Comparison of ENCODE assay signal across 8 cellular contexts in the genomic region with DNA sequence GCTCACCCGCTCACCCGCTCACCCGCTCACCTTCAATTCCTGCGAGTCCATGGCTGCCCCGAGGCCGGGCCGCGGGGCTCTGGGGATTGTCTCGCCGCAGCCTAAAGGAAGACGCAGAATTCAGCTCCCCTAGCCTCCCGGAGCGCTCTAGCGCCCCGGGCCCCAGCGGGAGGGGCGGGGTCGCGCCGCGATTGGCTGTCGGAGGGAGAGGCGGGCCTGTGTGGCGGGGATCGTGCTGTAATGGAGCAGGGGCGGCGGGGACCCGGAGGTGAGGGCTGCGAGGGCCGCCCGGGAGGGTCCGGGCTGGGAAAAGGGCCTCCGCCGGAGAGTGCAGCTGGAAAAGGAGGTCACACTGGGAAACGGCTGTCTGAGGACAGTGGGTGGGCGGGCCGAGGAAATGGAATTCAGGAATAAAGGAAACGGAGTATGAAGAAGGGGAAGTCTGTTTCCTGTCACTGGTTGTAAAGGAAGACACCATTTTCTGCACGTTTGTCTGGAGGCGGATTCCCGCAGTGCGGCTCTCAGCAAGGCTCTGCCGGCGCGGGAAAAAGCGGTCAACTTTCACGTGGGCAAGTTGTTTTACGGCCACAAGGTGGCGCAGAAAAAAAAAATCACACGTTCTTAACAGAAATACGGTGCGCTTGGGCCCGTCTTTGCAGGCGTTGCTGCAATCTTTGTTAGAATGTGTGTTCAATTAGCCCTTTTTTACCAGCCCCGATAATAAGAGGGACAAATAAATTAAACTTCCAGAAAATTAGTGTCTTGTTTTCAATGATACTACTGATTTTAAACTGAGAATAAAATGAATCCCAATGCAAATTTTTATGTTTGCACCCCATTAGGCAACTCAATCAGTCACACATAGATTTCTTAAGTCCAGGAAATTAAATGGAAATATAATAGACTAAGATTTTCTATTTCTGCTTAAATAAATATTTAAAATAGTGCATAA. TPM values are rescaled to one million over a fixed set of nuclear protein-coding genes. Genes with fewer than 3 reads are reported as not detected.
A peak's percentile ranks its signal among the peaks of the same experiment; 100 is the strongest.
DNase-seq lines count a peak whose midpoint lies in the region; ATAC-seq, FAIRE-seq and TF ChIP-seq lines count a peak whose summit lies in the region.

A gene (minus strand): TSS at position 122 of the 952 bp plus-strand sequence. CDS start 71 bp downstream, at position 51.

- H4K91ac ChIP-seq in H9 (ENCODE audit: insufficient read length, low read depth, low read length), result no peak within 1 kb of the TSS

- H3K4me1 ChIP-seq in H9 (ENCODE audit: insufficient read depth, low read length), result no peaks in the 10 kb centered on the region; the same call in 1 of the 2 replicates

- no peaks in the 10 kb centered on the region for H3K9me3 ChIP-seq in H9 (ENCODE audit: control insufficient read depth, low read depth, low read length)
- H3K9me3 ChIP-seq in MG63, result no peaks in the 10 kb centered on the region

- no peaks in the 10 kb centered on the region for H3K79me1 ChIP-seq in H9 (ENCODE audit: insufficient read depth, low read depth, low read length, poor library complexity, severe bottlenecking)

- H4K8ac ChIP-seq in H9 (replicated peaks; ENCODE audit: insufficient read length, low read depth, low read length), result no peak within 1 kb of the TSS

- no peaks in the 10 kb centered on the region for H4K20me1 ChIP-seq in H9 (ENCODE audit: control insufficient read depth, insufficient read depth, insufficient read length)

- peak; percentile 96 for ATAC-seq in stimulated activated naive CD8-positive, alpha-beta T cell treated with anti-CD3 and anti-CD28 coated beads, Interleukin-15, amount 100 ng/mL, for 72 hours

- H3K27me3 ChIP-seq in H9 (ENCODE audit: insufficient read depth, low read length), result no peaks in the 10 kb centered on the region
- H3K27me3 ChIP-seq in MG63, result no peaks in the 10 kb centered on the region

- peak within 1 kb of the TSS; percentile 78 for H3K9ac ChIP-seq in H9 (ENCODE audit: extremely low read depth, insufficient read length, low read length)

- H3K27ac Mint-ChIP-seq in H9, result no peak within 1 kb of the TSS
- H3K27ac Mint-ChIP-seq in nephron progenitor cell, result no peak within 1 kb of the TSS
- H3K27ac Mint-ChIP-seq in stimulated activated naive CD8-positive, alpha-beta T cell treated with anti-CD3 and anti-CD28 coated beads, Interleukin-15, amount 100 ng/mL, for 72 hours, result no peak within 1 kb of the TSS

- H4K5ac ChIP-seq in H9 (ENCODE audit: insufficient read length, low read depth, low read length), result no peak within 1 kb of the TSS

- H3K23me2 ChIP-seq in H9 (ENCODE audit: insufficient read length, low read depth, low read length, poor library complexity, severe bottlenecking), result peaks cover 3% of the 10 kb centered on the region

- WGBS in H9 (ENCODE audit: extremely low coverage, insufficient read length, low lambda C conversion rate), result no CpG with 5 or more reads among the region's 55 CpGs

- peak within 1 kb of the TSS; percentile 76 for H3K4me3 ChIP-seq in MG63

- H3K4me3 Mint-ChIP-seq in H9, result peak within 1 kb of the TSS; percentile 26 to 65; a peak in 3 of 5 replicates
- H3K4me3 Mint-ChIP-seq in nephron progenitor cell, result no peak within 1 kb of the TSS
- peak within 1 kb of the TSS in 1 of 2 donors; percentile 57 for H3K4me3 Mint-ChIP-seq in stimulated activated naive CD8-positive, alpha-beta T cell treated with anti-CD3 and anti-CD28 coated beads, Interleukin-15, amount 100 ng/mL, for 72 hours

- H2BK20ac ChIP-seq in H9 (ENCODE audit: low read depth, low read length, poor library complexity, severe bottlenecking), result no peak within 1 kb of the TSS

- H3K27me3 Mint-ChIP-seq in H9 (ENCODE audit: low read depth) (no peaks in the 10 kb centered on the region; the same call in none of the 2 replicates), nephron progenitor cell (ENCODE audit: low read depth, poor library complexity) (no peaks in the 10 kb centered on the region)
- H3K27me3 Mint-ChIP-seq in stimulated activated naive CD8-positive, alpha-beta T cell treated with anti-CD3 and anti-CD28 coated beads, Interleukin-15, amount 100 ng/mL, for 72 hours, result no peaks in the 10 kb centered on the region

- H2BK5ac ChIP-seq in H9 (ENCODE audit: insufficient read length, low read length), result no peak within 1 kb of the TSS

- TF ChIP-seq CTCF in H9 (conservative IDR thresholded peaks at IDR 0.05) (peak; percentile 91), nephron progenitor cell (IDR thresholded peaks at IDR 0.05) (peak; percentile 82)

- peak within 1 kb of the TSS; percentile 61 for H3K18ac ChIP-seq in H9 (ENCODE audit: insufficient read length, low read depth, low read length)

- H3K36me3 Mint-ChIP-seq in H9 (ENCODE audit: insufficient read depth in 1 of 3, low read depth in 3 of 3) (peaks cover 0 to 3% (median 1%) of the 10 kb centered on the region in 3 experiments; a peak in 3 of 7 replicates), nephron progenitor cell (ENCODE audit: low read depth) (peaks cover 4% of the 10 kb centered on the region)

- DNase-seq in H9 (peak; percentile 96), MG63 (peak; percentile 96), SHP77 treated with DMSO at 0.1 percent for 48 hours (lab: John Stamatoyannopoulos, UW) (peak; percentile 82), fibroblast of the conjunctiva (ENCODE audit: low read depth) (peak; percentile 88), nephron progenitor cell (peak; percentile 97)
- DNase-seq in activated effector memory CD4-positive, alpha-beta T cell treated with anti-CD3 and anti-CD28 coated beads, Interleukin-2, amount 50 U/mL, for 16 hours, result peak; percentile 98
- peak; percentile 93 for DNase-seq in stimulated activated naive CD8-positive, alpha-beta T cell treated with anti-CD3 and anti-CD28 coated beads, Interleukin-15, amount 100 ng/mL, for 72 hours

- no peak within 1 kb of the TSS for H3K4ac ChIP-seq in H9 (ENCODE audit: low read depth, low read length)

- H2AK5ac ChIP-seq in H9 (ENCODE audit: insufficient read length, low read length), result no peak within 1 kb of the TSS

- peak within 1 kb of the TSS; percentile 49 for H3K27ac ChIP-seq in H9 (ENCODE audit: insufficient read length, low read depth, low read length)

- no peaks in the 10 kb centered on the region; a peak in 1 of 5 replicates for H3K9me3 Mint-ChIP-seq in H9
- H3K9me3 Mint-ChIP-seq in nephron progenitor cell, result peaks cover 9% of the 10 kb centered on the region
- no peaks in the 10 kb centered on the region for H3K9me3 Mint-ChIP-seq in stimulated activated naive CD8-positive, alpha-beta T cell treated with anti-CD3 and anti-CD28 coated beads, Interleukin-15, amount 100 ng/mL, for 72 hours

- H3K4me2 ChIP-seq in H9 (ENCODE audit: insufficient read depth, insufficient read length, low read length), result peak within 1 kb of the TSS; percentile 86

- peaks cover 13% of the 10 kb centered on the region; the same call in 1 of the 2 replicates for H3K79me2 ChIP-seq in H9 (ENCODE audit: insufficient read depth, low read length)

- H3K23ac ChIP-seq in H9 (ENCODE audit: insufficient read length, low read depth, low read length), result no peak within 1 kb of the TSS

- peaks cover 10% of the 10 kb centered on the region in 2 experiments for H3K4me1 Mint-ChIP-seq in H9
- peaks cover 13% of the 10 kb centered on the region for H3K4me1 Mint-ChIP-seq in nephron progenitor cell
- H3K4me1 Mint-ChIP-seq in stimulated activated naive CD8-positive, alpha-beta T cell treated with anti-CD3 and anti-CD28 coated beads, Interleukin-15, amount 100 ng/mL, for 72 hours, result peaks cover 11% of the 10 kb centered on the region

- H3K56ac ChIP-seq in H9 (ENCODE audit: insufficient read length, low read depth, low read length), result no peak within 1 kb of the TSS

- H2BK120ac ChIP-seq in H9 (ENCODE audit: low read depth, low read length, poor library complexity, severe bottlenecking), result no peak within 1 kb of the TSS

- H3K14ac ChIP-seq in H9 (ENCODE audit: insufficient read depth, low read length), result peak within 1 kb of the TSS; percentile 79

- H2BK12ac ChIP-seq in H9 (ENCODE audit: insufficient read length, low read depth, low read length), result no peak within 1 kb of the TSS

- no peaks in the 10 kb centered on the region; the same call in none of the 2 replicates for H3K36me3 ChIP-seq in MG63

- peak within 1 kb of the TSS; percentile 93 for H2AFZ ChIP-seq in H9 (ENCODE audit: low read length)

- H3T11ph ChIP-seq in H9 (ENCODE audit: low read length), result no peak within 1 kb of the TSS

- peak; percentile 93 for FAIRE-seq in G401.6 (lab: Jason Lieb, UNC)

- H2BK15ac ChIP-seq in H9 (ENCODE audit: low read depth, low read length), result no peak within 1 kb of the TSS

RNA-seq across cellular contexts. Expression of the gene that starts here (rescaled TPM):
- 16.6 and 18.8 TPM in 2 replicates for total RNA-seq in H9 (2021)
- total RNA-seq in MG63 (2014; rRNA removed; shearing (Covaris generic); ENCODE audit: low replicate concordance), result 5.0 and 6.6 TPM in 2 replicates

Comparison
In these comparisons a context has a peak if more than half of its experiments do, and no peak if none do; other contexts are left out.
1. Peak in every context shown above with its lines: DNase-seq, ATAC-seq, H3K4me3 ChIP-seq and H3K27ac ChIP-seq.